In the genomic region with DNA sequence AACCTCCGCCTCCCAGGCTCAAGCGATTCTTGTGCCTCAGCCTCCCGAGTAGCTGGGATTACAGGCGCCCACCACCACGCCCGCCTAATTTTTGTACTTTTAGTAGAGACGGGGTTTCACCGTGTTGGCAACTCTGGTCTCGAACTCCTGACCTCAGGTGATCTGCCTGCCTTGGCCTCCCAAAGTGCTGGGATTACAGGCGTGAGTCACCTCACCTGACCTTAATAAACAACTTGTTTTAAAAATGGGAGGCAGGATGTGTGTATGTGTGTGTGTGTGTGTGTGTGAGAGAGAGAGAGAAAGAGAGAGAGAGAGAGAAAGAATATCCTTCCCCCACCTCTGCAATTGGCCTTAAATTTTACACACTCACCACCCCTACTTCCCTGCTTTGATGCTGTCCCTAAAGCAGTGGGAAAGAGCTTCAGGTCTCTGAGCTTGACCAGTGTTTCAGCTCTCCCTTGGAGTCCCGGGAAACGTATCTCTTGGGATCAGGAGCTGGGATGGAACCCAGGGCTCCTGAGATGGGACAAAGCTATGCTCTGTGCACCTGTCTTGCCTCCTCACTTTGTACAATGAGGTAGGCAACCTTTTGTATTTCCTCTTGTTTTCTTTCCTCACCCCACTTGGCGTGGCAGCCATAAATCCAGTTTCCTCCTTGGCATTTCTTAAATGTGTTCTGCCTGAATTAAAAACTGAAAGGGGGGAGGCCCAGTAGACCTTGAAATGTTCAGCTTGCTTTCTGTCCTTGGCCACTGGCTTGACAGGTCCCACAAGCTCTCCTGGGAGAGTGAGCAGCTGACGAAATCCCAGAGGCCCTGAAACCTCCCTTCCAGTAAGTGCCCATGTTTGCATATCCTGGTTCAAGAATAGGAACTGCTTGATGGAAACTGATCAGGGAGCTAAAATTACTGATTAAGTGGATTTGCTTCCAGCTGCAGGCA, we compare ENCODE assay signal across 9 cellular contexts. TPM values are rescaled to one million over a fixed set of nuclear protein-coding genes. Genes with fewer than 3 reads are reported as not detected.
DNase-seq lines count a peak whose midpoint lies in the region; ATAC-seq and TF ChIP-seq lines count a peak whose summit lies in the region.
"Had no signal": no experiment of that assay in that cellular context is flagged by ENCODE, and none has a peak within 500 bp of the region (broad histone marks: within the 10 kb centered on the region; RNA-seq: fewer than 3 reads in every experiment).

No MANE protein-coding gene starts in this region.

- H3K36me3 ChIP-seq in prostate gland (no peaks in the 10 kb centered on the region), GM23248 (ENCODE audit: low read depth) (no peaks in the 10 kb centered on the region)
- H3K36me3 ChIP-seq: brain microvascular endothelial cell had no signal

- intact Hi-C loops in prostate gland (cut with DNase I), result no loop called here

- H4K20me1 ChIP-seq in GM23248 (ENCODE audit: insufficient read depth), result no peaks in the 10 kb centered on the region

- H3K9me3 ChIP-seq in prostate gland (no peaks in the 10 kb centered on the region), GM23248 (ENCODE audit: low read depth) (no peaks in the 10 kb centered on the region)

- H3K4me1 ChIP-seq in prostate gland (replicated peaks) (peaks cover 36% of the 10 kb centered on the region), GM23248 (ENCODE audit: insufficient read depth) (no peaks in the 10 kb centered on the region)

- no peak for TF ChIP-seq CTCF in epithelial cell of esophagus (IDR thresholded peaks at IDR 0.05; ENCODE audit: insufficient read depth, low read depth, low read length, missing control alignments)
- no peak for TF ChIP-seq CTCF in prostate gland (IDR thresholded peaks at IDR 0.05)

- H3K4me2 ChIP-seq in GM23248 (ENCODE audit: unreplicated experiment), result no peak overlapping the region

- H3K27me3 ChIP-seq in prostate gland (replicated peaks; ENCODE audit: insufficient read depth), result no peaks in the 10 kb centered on the region
- no peaks in the 10 kb centered on the region for H3K27me3 ChIP-seq in GM23248 (replicated peaks; ENCODE audit: insufficient read depth)
- H3K27me3 ChIP-seq: brain microvascular endothelial cell had no signal

- no peak overlapping the region for H2AFZ ChIP-seq in GM23248

- H3K27ac ChIP-seq in prostate gland (peak overlapping the region; percentile 72 to 83), GM23248 (no peak overlapping the region)
- H3K27ac ChIP-seq: brain microvascular endothelial cell had no signal

- no peaks in the 10 kb centered on the region for H3K79me2 ChIP-seq in GM23248 (ENCODE audit: insufficient read depth)

- no peak for TF ChIP-seq POLR2A in prostate gland (IDR thresholded peaks at IDR 0.05)

- WGBS in prostate gland, result 61% methylated on average over 14 of the region's 14 CpGs
- WGBS in GM23248 (ENCODE audit: low coverage in 1 of 2, low lambda C conversion rate in 2 of 2, missing lambda C conversion rate in 2 of 2), 2 experiments, result 91 to 96% methylated on average over 14 of the region's 14 CpGs

- H3K4me3 ChIP-seq in epithelial cell of esophagus (ENCODE audit: low read length), result no peak overlapping the region
- no peak overlapping the region for H3K4me3 ChIP-seq in prostate gland
- H3K4me3 ChIP-seq in GM23248, result no peak overlapping the region

- in situ Hi-C loops in GM23248 (cut with MboI), result no loop called here

- H3F3A ChIP-seq in GM23248 (ENCODE audit: insufficient read depth), result no peaks in the 10 kb centered on the region

- H3K9ac ChIP-seq in GM23248, result no peak overlapping the region

- H3K9me2 ChIP-seq in GM23248 (ENCODE audit: insufficient read depth), result no peaks in the 10 kb centered on the region

- peak; percentile 26 for DNase-seq in GF-D8 (lab: John Stamatoyannopoulos, UW)
- DNase-seq in NCI-H2196 treated with DMSO at 0.1 percent for 48 hours (lab: John Stamatoyannopoulos, UW; ENCODE audit: unreplicated experiment), result peak; percentile 42
- DNase-seq in epithelial cell of esophagus (ENCODE audit: low read depth), result peak; percentile 68
- DNase-seq in prostate gland (ENCODE audit: low spot score), result peak; percentile 94
- no peak for DNase-seq in GM23248
- no peak for DNase-seq in LoVo (ENCODE audit: low spot score)
- DNase-seq: brain microvascular endothelial cell had no signal

- no peak for ATAC-seq in HG03439 (IDR thresholded peaks at IDR 0.05; ENCODE audit: unreplicated experiment)
- no peak for ATAC-seq in HG02623 (IDR thresholded peaks at IDR 0.05; ENCODE audit: unreplicated experiment)

RNA-seq across cellular contexts. Expression of a gene that starts 17.8 kb away (rescaled TPM):
- 100 to 1,000 TPM; 200 to 798 TPM for total RNA-seq in prostate gland
- 324 and 350 TPM in 2 replicates for total RNA-seq in GM23248 (2014; rRNA removed; shearing (Covaris generic))
- polyA plus RNA-seq in GM23248 (2016; fragmentation: Nextera tagmentation; extraction: Ambion mirVana), result 256 and 258 TPM in 2 replicates

RNA-seq across cellular contexts. Expression of a gene that starts 45.7 kb away (rescaled TPM):
- 10 to 100 TPM; 29.5 to 54.4 TPM for total RNA-seq in prostate gland
- 24.2 and 25.2 TPM in 2 replicates for total RNA-seq in GM23248 (2014; rRNA removed; shearing (Covaris generic))
- 14.6 and 16.2 TPM in 2 replicates for polyA plus RNA-seq in GM23248 (2016; fragmentation: Nextera tagmentation; extraction: Ambion mirVana)

Comparison
In these comparisons a context has a peak if more than half of its experiments do, and no peak if none do; other contexts are left out.
1. DNase-seq: peak in GF-D8 (single experiment), NCI-H2196 treated with DMSO at 0.1 percent for 48 hours (single experiment), epithelial cell of esophagus (single experiment) and prostate gland (single experiment); none in GM23248 (single experiment) and LoVo (single experiment).